ENCODE assay signal across 9 cellular contexts in genomic region chr2:223797811-223798721, GRCh38. TPM values are rescaled to one million over a fixed set of nuclear protein-coding genes. Genes with fewer than 3 reads are reported as not detected.
DNase-seq lines count a peak whose midpoint lies in the region; ATAC-seq and TF ChIP-seq lines count a peak whose summit lies in the region.
"Had no signal": no experiment of that assay in that cellular context is flagged by ENCODE, and none has a peak within 500 bp of the region (broad histone marks: within the 10 kb centered on the region; RNA-seq: fewer than 3 reads in every experiment).

No MANE protein-coding gene starts in this region.

- H3K27me3 ChIP-seq in CD8-positive, alpha-beta memory T cell (ENCODE audit: insufficient read depth, low read length, poor library complexity, severe bottlenecking): no peaks in the 10 kb centered on the region
- no peaks in the 10 kb centered on the region for H3K27me3 ChIP-seq in mammary epithelial cell (ENCODE audit: insufficient read depth, low read length)
- H3K27me3 ChIP-seq in right lobe of liver: no peaks in the 10 kb centered on the region
- no peaks in the 10 kb centered on the region for H3K27me3 ChIP-seq in CD4-positive, alpha-beta memory T cell (ENCODE audit: insufficient read depth, low read length)
- H3K27me3 ChIP-seq: SJCRH30 had no signal

- no peak overlapping the region for H3K4me2 ChIP-seq in mammary epithelial cell (ENCODE audit: insufficient read depth, low read depth, low read length)

- ATAC-seq in GM19023 (IDR thresholded peaks at IDR 0.05; ENCODE audit: unreplicated experiment) (peak; percentile 97), HG03060 (IDR thresholded peaks at IDR 0.05; ENCODE audit: low read depth, unreplicated experiment) (peak; percentile 95), right lobe of liver (peak; percentile 44 to 79 (median 60))

- dilution Hi-C loops in mammary epithelial cell (cut with HindIII; ENCODE audit: low sequenced_read_pairs): no loop called here

- peak overlapping the region; percentile 20 for H3K27ac ChIP-seq in CD8-positive, alpha-beta memory T cell (ENCODE audit: low read depth, low read length)
- H3K27ac ChIP-seq in mammary epithelial cell (ENCODE audit: insufficient read depth, low read depth, low read length) (peak overlapping the region; percentile 95), right lobe of liver (no peak overlapping the region)
- H3K27ac ChIP-seq in CD4-positive, alpha-beta memory T cell (ENCODE audit: low read depth, low read length): no peak overlapping the region
- H3K27ac ChIP-seq: SJCRH30 had no signal

- 64% methylated on average over 4 of the region's 4 CpGs for WGBS in mammary epithelial cell (ENCODE audit: low coverage, missing lambda C conversion rate)
- WGBS in right lobe of liver (ENCODE audit: insufficient coverage, low coverage, low lambda C conversion rate, missing lambda C conversion rate): 62% methylated on average over 3 of the region's 4 CpGs

- H4K20me1 ChIP-seq in mammary epithelial cell (ENCODE audit: insufficient read depth, low read length): no peaks in the 10 kb centered on the region

- intact Hi-C loops in mammary epithelial cell (cut with micrococcal nuclease) (loop anchor here (1.0 to 5.0 kb wide), 11 partner anchors 37 to 827 kb away; partner anchors contain the start of gene AP1S3), right lobe of liver (cut with DNase I) (no loop called here)
- intact Hi-C loops in activated T-helper 1 cell treated with anti-CD3 and anti-CD28 coated beads, Interleukin-12 subunit alpha, Interleukin-12 subunit beta, Interleukin-2, Interleukin-4 antibody, amounts not matched to agents 30 ng/mL and 10 ng/mL and 1 ng/mL, durations not matched to agents 14 hours and 24 hours and 36 hours (cut with micrococcal nuclease): loop anchor here (2.0 to 5.0 kb wide), 2 partner anchors 36 to 827 kb away; no protein-coding TSS in a partner anchor
- intact Hi-C loops in CD4-positive, alpha-beta memory T cell (cut with micrococcal nuclease): no loop called here

- H2AFZ ChIP-seq in mammary epithelial cell (ENCODE audit: low read depth, low read length): no peak overlapping the region

- in situ Hi-C loops in mammary epithelial cell (cut with MboI; ENCODE audit: low sequenced_read_pairs in 2 of 2): loop anchor here (10.0 to 25.0 kb wide), 3 partner anchors 103 to 823 kb away; no protein-coding TSS in a partner anchor

- POLR2A ChIA-PET in CD8-positive, alpha-beta memory T cell (lab: Charles Lee): no interaction called here
- POLR2A ChIA-PET in CD4-positive, alpha-beta memory T cell (lab: Charles Lee; ENCODE audit: partially characterized antibody): interaction anchor here (0.9 kb wide), 1 partner anchor 11 kb away, joined by 4 read pairs; no protein-coding TSS in a partner anchor

- no peak overlapping the region for H3K4me3 Mint-ChIP-seq in CD8-positive, alpha-beta memory T cell
- H3K4me3 Mint-ChIP-seq in activated T-helper 1 cell treated with anti-CD3 and anti-CD28 coated beads, Interleukin-12 subunit alpha, Interleukin-12 subunit beta, Interleukin-2, Interleukin-4 antibody, amounts not matched to agents 30 ng/mL and 10 ng/mL and 1 ng/mL, durations not matched to agents 14 hours and 24 hours and 36 hours: no peak overlapping the region
- H3K4me3 Mint-ChIP-seq in CD4-positive, alpha-beta memory T cell: no peak overlapping the region

- peaks cover 0 to 2% of the 10 kb centered on the region in 2 donors for H3K27me3 Mint-ChIP-seq in CD8-positive, alpha-beta memory T cell
- H3K27me3 Mint-ChIP-seq in activated T-helper 1 cell treated with anti-CD3 and anti-CD28 coated beads, Interleukin-12 subunit alpha, Interleukin-12 subunit beta, Interleukin-2, Interleukin-4 antibody, amounts not matched to agents 30 ng/mL and 10 ng/mL and 1 ng/mL, durations not matched to agents 14 hours and 24 hours and 36 hours (ENCODE audit: insufficient read depth): no peaks in the 10 kb centered on the region
- H3K27me3 Mint-ChIP-seq in CD4-positive, alpha-beta memory T cell: no peaks in the 10 kb centered on the region

- H3K4me1 Mint-ChIP-seq in CD8-positive, alpha-beta memory T cell: peaks cover 0 to 5% (median 3%) of the 10 kb centered on the region in 3 donors
- H3K4me1 Mint-ChIP-seq in activated T-helper 1 cell treated with anti-CD3 and anti-CD28 coated beads, Interleukin-12 subunit alpha, Interleukin-12 subunit beta, Interleukin-2, Interleukin-4 antibody, amounts not matched to agents 30 ng/mL and 10 ng/mL and 1 ng/mL, durations not matched to agents 14 hours and 24 hours and 36 hours (ENCODE audit: low read depth): peaks cover 6% of the 10 kb centered on the region
- peaks cover 4 to 6% (median 5%) of the 10 kb centered on the region in 4 donors for H3K4me1 Mint-ChIP-seq in CD4-positive, alpha-beta memory T cell

- peaks cover 88% of the 10 kb centered on the region for H3K79me2 ChIP-seq in mammary epithelial cell (ENCODE audit: insufficient read depth, low read length)

- no peak for TF ChIP-seq POLR2A in right lobe of liver (IDR thresholded peaks at IDR 0.05)

- no peaks in the 10 kb centered on the region for H3K9me3 ChIP-seq in CD8-positive, alpha-beta memory T cell (ENCODE audit: low read length)
- no peaks in the 10 kb centered on the region for H3K9me3 ChIP-seq in mammary epithelial cell (replicated peaks; ENCODE audit: insufficient read depth, low read length)
- H3K9me3 ChIP-seq in right lobe of liver: no peaks in the 10 kb centered on the region
- H3K9me3 ChIP-seq in CD4-positive, alpha-beta memory T cell (ENCODE audit: control insufficient read depth in 1 of 2, low read length in 2 of 2): no peaks in the 10 kb centered on the region
- H3K9me3 ChIP-seq: SJCRH30 had no signal

- TF ChIP-seq CTCF in mammary epithelial cell (conservative IDR thresholded peaks at IDR 0.05 in 1 of 2, IDR thresholded peaks at IDR 0.05 in 1 of 2; ENCODE audit: extremely low read depth in 1 of 2, insufficient read depth in 1 of 2, low read depth in 1 of 2, low read length in 2 of 2): peak; percentile 64
- peak; percentile 45 to 66 (median 49) for TF ChIP-seq CTCF in right lobe of liver (IDR thresholded peaks at IDR 0.05)

- CTCF ChIA-PET in CD8-positive, alpha-beta memory T cell (lab: Charles Lee): interaction anchor here (0.6 to 5.8 kb wide), 8 partner anchors 18 to 828 kb away, joined by 3 to 31 read pairs (median 4); no protein-coding TSS in a partner anchor
- CTCF ChIA-PET in mammary epithelial cell (lab: Charles Lee; ENCODE audit: low non-redundant PET): interaction anchor here (0.5 to 0.7 kb wide), 5 partner anchors 65 to 826 kb away, joined by 3 to 15 read pairs (median 4); no protein-coding TSS in a partner anchor
- CTCF ChIA-PET in CD4-positive, alpha-beta memory T cell (lab: Charles Lee; ENCODE audit: partially characterized antibody): interaction anchor here (0.6 to 2.6 kb wide), 5 partner anchors 23 to 1092 kb away, joined by 3 to 13 read pairs (median 3); no protein-coding TSS in a partner anchor

- H3K4me1 ChIP-seq in CD8-positive, alpha-beta memory T cell (ENCODE audit: insufficient read depth, low read length): no peaks in the 10 kb centered on the region
- H3K4me1 ChIP-seq in mammary epithelial cell (ENCODE audit: insufficient read depth, low read length) (peaks cover 44% of the 10 kb centered on the region), right lobe of liver (no peaks in the 10 kb centered on the region)
- H3K4me1 ChIP-seq in CD4-positive, alpha-beta memory T cell (ENCODE audit: insufficient read depth, low read length): no peaks in the 10 kb centered on the region

- peaks cover 0 to 2% (median 0%) of the 10 kb centered on the region in 3 donors for H3K36me3 Mint-ChIP-seq in CD8-positive, alpha-beta memory T cell
- no peaks in the 10 kb centered on the region for H3K36me3 Mint-ChIP-seq in activated T-helper 1 cell treated with anti-CD3 and anti-CD28 coated beads, Interleukin-12 subunit alpha, Interleukin-12 subunit beta, Interleukin-2, Interleukin-4 antibody, amounts not matched to agents 30 ng/mL and 10 ng/mL and 1 ng/mL, durations not matched to agents 14 hours and 24 hours and 36 hours (ENCODE audit: low read depth)
- no peaks in the 10 kb centered on the region for H3K36me3 Mint-ChIP-seq in CD4-positive, alpha-beta memory T cell

- no peak overlapping the region for H3K27ac Mint-ChIP-seq in CD8-positive, alpha-beta memory T cell
- H3K27ac Mint-ChIP-seq in activated T-helper 1 cell treated with anti-CD3 and anti-CD28 coated beads, Interleukin-12 subunit alpha, Interleukin-12 subunit beta, Interleukin-2, Interleukin-4 antibody, amounts not matched to agents 30 ng/mL and 10 ng/mL and 1 ng/mL, durations not matched to agents 14 hours and 24 hours and 36 hours: no peak overlapping the region
- H3K27ac Mint-ChIP-seq in CD4-positive, alpha-beta memory T cell: no peak overlapping the region

- H3K36me3 ChIP-seq in CD8-positive, alpha-beta memory T cell (ENCODE audit: insufficient read depth, low read length): no peaks in the 10 kb centered on the region
- H3K36me3 ChIP-seq in mammary epithelial cell (ENCODE audit: insufficient read depth, low read length): no peaks in the 10 kb centered on the region
- H3K36me3 ChIP-seq in right lobe of liver: no peaks in the 10 kb centered on the region
- no peaks in the 10 kb centered on the region for H3K36me3 ChIP-seq in CD4-positive, alpha-beta memory T cell (ENCODE audit: insufficient read depth, low read length)
- H3K36me3 ChIP-seq: SJCRH30 had no signal

- DNase-seq in CD8-positive, alpha-beta memory T cell: no peak
- DNase-seq in NCI-H2196 treated with DMSO at 0.1 percent for 48 hours (lab: John Stamatoyannopoulos, UW; ENCODE audit: unreplicated experiment) (peak; percentile 43), mammary epithelial cell (peak; percentile 56), right lobe of liver (no peak)
- no peak for DNase-seq in activated T-helper 1 cell treated with anti-CD3 and anti-CD28 coated beads, Interleukin-12 subunit alpha, Interleukin-12 subunit beta, Interleukin-2, Interleukin-4 antibody, amounts not matched to agents 30 ng/mL and 10 ng/mL and 1 ng/mL, durations not matched to agents 14 hours and 24 hours and 36 hours (ENCODE audit: low spot score)
- DNase-seq in CD4-positive, alpha-beta memory T cell: no peak

- H3K4me3 ChIP-seq in CD8-positive, alpha-beta memory T cell (ENCODE audit: low read length): no peak overlapping the region
- H3K4me3 ChIP-seq in mammary epithelial cell (replicated peaks in 1 of 3; ENCODE audit: insufficient read depth in 1 of 3, low read depth in 2 of 3, low read length in 3 of 3) (no peak overlapping the region), right lobe of liver (no peak overlapping the region)
- no peak overlapping the region for H3K4me3 ChIP-seq in CD4-positive, alpha-beta memory T cell (ENCODE audit: low read length in 2 of 2)
- H3K4me3 ChIP-seq: SJCRH30 had no signal

- H3K9ac ChIP-seq in mammary epithelial cell (ENCODE audit: insufficient read depth, low read length): peak overlapping the region; percentile 72

- H3K9me3 Mint-ChIP-seq in CD8-positive, alpha-beta memory T cell: peaks cover 0 to 3% (median 0%) of the 10 kb centered on the region in 5 donors
- peaks cover 3% of the 10 kb centered on the region for H3K9me3 Mint-ChIP-seq in activated T-helper 1 cell treated with anti-CD3 and anti-CD28 coated beads, Interleukin-12 subunit alpha, Interleukin-12 subunit beta, Interleukin-2, Interleukin-4 antibody, amounts not matched to agents 30 ng/mL and 10 ng/mL and 1 ng/mL, durations not matched to agents 14 hours and 24 hours and 36 hours
- peaks cover 0 to 2% (median 0%) of the 10 kb centered on the region in 8 donors for H3K9me3 Mint-ChIP-seq in CD4-positive, alpha-beta memory T cell

- BruUV-seq in mammary epithelial cell (replicated peaks; lab: Mats Ljungman, UMichigan): no TSS peak

RNA-seq across cellular contexts. Expression of gene AP1S3, which starts 39.3 kb away (rescaled TPM):
- 10 to 100 TPM; 15.4 to 16.9 TPM for total RNA-seq in CD8-positive, alpha-beta memory T cell
- polyA plus RNA-seq in CD8-positive, alpha-beta memory T cell: 3.9 TPM
- total RNA-seq in mammary epithelial cell: 10 to 100 TPM; 32.0 to 41.1 TPM
- polyA plus RNA-seq in mammary epithelial cell: 26.0 TPM
- 20.5 TPM for polyA minus RNA-seq in mammary epithelial cell
- 10 to 100 TPM in 1 of 6 experiments, 1 to 10 TPM in 5; 1.3 to 12.7 (median 3.2) TPM for total RNA-seq in right lobe of liver
- 11.9 and 14.4 TPM in 2 replicates for total RNA-seq in activated T-helper 1 cell treated with anti-CD3 and anti-CD28 coated beads, Interleukin-12 subunit alpha, Interleukin-12 subunit beta, Interleukin-2, Interleukin-4 antibody, amounts not matched to agents 30 ng/mL and 10 ng/mL and 1 ng/mL, durations not matched to agents 14 hours and 24 hours and 36 hours
- 1 to 10 TPM in 1 of 2 experiments, under 1 TPM in 1; 0.96 to 1.1 TPM for total RNA-seq in CD4-positive, alpha-beta memory T cell
- 1 to 10 TPM; 1.3 to 2.6 TPM for polyA plus RNA-seq in CD4-positive, alpha-beta memory T cell
- total RNA-seq: SJCRH30 had no signal

Comparison
In these comparisons a context has a peak if more than half of its experiments do, and no peak if none do; other contexts are left out.
1. DNase-seq: peak in NCI-H2196 treated with DMSO at 0.1 percent for 48 hours (single experiment) and mammary epithelial cell (single experiment); none in CD8-positive, alpha-beta memory T cell (0 of 5), right lobe of liver (0 of 3), activated T-helper 1 cell treated with anti-CD3 and anti-CD28 coated beads, Interleukin-12 subunit alpha, Interleukin-12 subunit beta, Interleukin-2, Interleukin-4 antibody, amounts not matched to agents 30 ng/mL and 10 ng/mL and 1 ng/mL, durations not matched to agents 14 hours and 24 hours and 36 hours (single experiment) and CD4-positive, alpha-beta memory T cell (0 of 5).
2. H3K27ac ChIP-seq: peak in CD8-positive, alpha-beta memory T cell (single experiment) and mammary epithelial cell (single experiment); none in right lobe of liver (0 of 3) and CD4-positive, alpha-beta memory T cell (single experiment).
3. intact Hi-C loops: an anchor here in mammary epithelial cell (1.0 to 5.0 kb wide) and activated T-helper 1 cell treated with anti-CD3 and anti-CD28 coated beads, Interleukin-12 subunit alpha, Interleukin-12 subunit beta, Interleukin-2, Interleukin-4 antibody, amounts not matched to agents 30 ng/mL and 10 ng/mL and 1 ng/mL, durations not matched to agents 14 hours and 24 hours and 36 hours (2.0 to 5.0 kb wide); none called in right lobe of liver and CD4-positive, alpha-beta memory T cell.
4. Peak in every context shown above with its lines, with median percentiles within 50 percentile points of each other: ATAC-seq.